7 cellular contexts compared by ENCODE assay signal in the genomic region with DNA sequence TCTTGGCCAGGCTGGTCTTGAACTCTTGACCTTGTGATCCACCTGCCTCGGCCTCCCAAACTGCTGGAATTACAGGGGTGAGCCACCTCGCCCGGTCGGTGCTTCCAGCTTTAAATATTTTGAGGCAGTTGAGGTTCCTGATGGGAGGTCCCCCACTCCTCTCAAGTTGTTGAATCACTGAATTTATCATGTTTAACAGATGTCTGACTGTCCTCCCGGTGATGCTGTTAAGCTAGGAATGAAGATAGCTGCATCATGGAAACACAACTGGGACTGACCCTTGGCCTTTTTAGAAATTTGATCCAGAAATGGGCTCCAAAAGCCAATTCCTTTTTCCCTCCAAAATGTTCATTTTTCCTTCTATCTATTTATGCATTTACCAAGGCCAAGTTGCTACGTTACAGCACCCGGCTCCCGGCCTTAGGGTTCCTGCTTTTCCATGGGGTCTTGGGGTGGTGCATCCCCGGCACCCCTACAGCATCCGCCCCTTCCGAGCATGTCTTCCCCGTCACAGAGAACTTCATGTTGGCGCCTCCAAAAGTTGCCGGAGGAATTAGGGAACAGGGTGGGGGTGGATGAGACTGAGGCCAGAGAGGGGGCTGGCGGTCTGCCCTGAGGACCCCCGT. TPM values are rescaled to one million over a fixed set of nuclear protein-coding genes. Genes with fewer than 3 reads are reported as not detected.
DNase-seq lines count a peak whose midpoint lies in the region; ATAC-seq and TF ChIP-seq lines count a peak whose summit lies in the region.

No MANE protein-coding gene starts in this region.

- no peak overlapping the region for H3K18ac ChIP-seq in H9 (ENCODE audit: insufficient read length, low read depth, low read length)

- H3K79me1 ChIP-seq in H9 (ENCODE audit: insufficient read depth, low read depth, low read length, poor library complexity, severe bottlenecking) = no peaks in the 10 kb centered on the region

- H3K27ac Mint-ChIP-seq in stimulated activated memory B cell treated with anti-CD40 and anti-IgM and Interleukin-4, amounts not matched to agents 10 μg/mL and 1 μg/mL and 100 μg/mL, for 72 hours = peak overlapping the region; percentile 94
- H3K27ac Mint-ChIP-seq in H9 = no peak overlapping the region; a peak in 1 of 7 replicates

- H2BK20ac ChIP-seq in H9 (ENCODE audit: low read depth, low read length, poor library complexity, severe bottlenecking) = no peak overlapping the region

- no peak overlapping the region for H2BK120ac ChIP-seq in H9 (ENCODE audit: low read depth, low read length, poor library complexity, severe bottlenecking)

- H3K9ac ChIP-seq in H9 (ENCODE audit: extremely low read depth, insufficient read length, low read length) = no peak overlapping the region

- H3K27me3 ChIP-seq in Peyer's patch = no peaks in the 10 kb centered on the region
- no peaks in the 10 kb centered on the region for H3K27me3 ChIP-seq in H9 (ENCODE audit: insufficient read depth, low read length)

- H3K9me3 ChIP-seq in Peyer's patch (no peaks in the 10 kb centered on the region), H9 (ENCODE audit: control insufficient read depth, low read depth, low read length) (no peaks in the 10 kb centered on the region)

- H3K23me2 ChIP-seq in H9 (ENCODE audit: insufficient read length, low read depth, low read length, poor library complexity, severe bottlenecking) = no peaks in the 10 kb centered on the region

- H3K4ac ChIP-seq in H9 (ENCODE audit: low read depth, low read length) = no peak overlapping the region

- H2BK15ac ChIP-seq in H9 (ENCODE audit: low read depth, low read length) = no peak overlapping the region

- no peak overlapping the region for H4K5ac ChIP-seq in H9 (ENCODE audit: insufficient read length, low read depth, low read length)

- H3K4me1 ChIP-seq in Peyer's patch (peaks cover 0 to 12% (median 2%) of the 10 kb centered on the region in 4 donors), H9 (ENCODE audit: insufficient read depth, low read length) (no peaks in the 10 kb centered on the region)

- no peak for DNase-seq in Peyer's patch
- peak; percentile 24 for DNase-seq in fibroblast of gingiva (ENCODE audit: low read depth)
- DNase-seq in OCI-M1 (lab: John Stamatoyannopoulos, UW) = no peak
- no peak for DNase-seq in H9
- no peak for DNase-seq in GM19238 (ENCODE audit: insufficient read length, low spot score)

- H3K27ac ChIP-seq in Peyer's patch (peak overlapping the region; percentile 72 to 82 (median 74)), H9 (ENCODE audit: insufficient read length, low read depth, low read length) (no peak overlapping the region)

- no peak overlapping the region for H2AFZ ChIP-seq in H9 (ENCODE audit: low read length)

- no peak for TF ChIP-seq POLR2A in Peyer's patch (IDR thresholded peaks at IDR 0.05)

- H3K27me3 Mint-ChIP-seq in stimulated activated memory B cell treated with anti-CD40 and anti-IgM and Interleukin-4, amounts not matched to agents 10 μg/mL and 1 μg/mL and 100 μg/mL, for 72 hours = no peaks in the 10 kb centered on the region
- peaks cover 6% of the 10 kb centered on the region for H3K27me3 Mint-ChIP-seq in H9 (ENCODE audit: low read depth)

- H3K4me3 Mint-ChIP-seq in stimulated activated memory B cell treated with anti-CD40 and anti-IgM and Interleukin-4, amounts not matched to agents 10 μg/mL and 1 μg/mL and 100 μg/mL, for 72 hours = peak overlapping the region; percentile 86
- H3K4me3 Mint-ChIP-seq in H9 = no peak overlapping the region

- H2AK5ac ChIP-seq in H9 (ENCODE audit: insufficient read length, low read length) = no peak overlapping the region

- H3K9me3 Mint-ChIP-seq in stimulated activated memory B cell treated with anti-CD40 and anti-IgM and Interleukin-4, amounts not matched to agents 10 μg/mL and 1 μg/mL and 100 μg/mL, for 72 hours = no peaks in the 10 kb centered on the region
- peaks cover 13% of the 10 kb centered on the region in 2 experiments; a peak in 3 of 5 replicates for H3K9me3 Mint-ChIP-seq in H9

- H2BK5ac ChIP-seq in H9 (ENCODE audit: insufficient read length, low read length) = no peak overlapping the region

- no peaks in the 10 kb centered on the region for H3K36me3 Mint-ChIP-seq in stimulated activated memory B cell treated with anti-CD40 and anti-IgM and Interleukin-4, amounts not matched to agents 10 μg/mL and 1 μg/mL and 100 μg/mL, for 72 hours
- H3K36me3 Mint-ChIP-seq in H9 (ENCODE audit: insufficient read depth in 1 of 3, low read depth in 3 of 3) = peaks cover 0 to 12% (median 3%) of the 10 kb centered on the region in 3 experiments; a peak in 3 of 7 replicates

- H3K36me3 ChIP-seq in Peyer's patch = no peaks in the 10 kb centered on the region

- no peak overlapping the region for H3T11ph ChIP-seq in H9 (ENCODE audit: low read length)

- H4K91ac ChIP-seq in H9 (ENCODE audit: insufficient read length, low read depth, low read length) = no peak overlapping the region

- H4K20me1 ChIP-seq in H9 (ENCODE audit: control insufficient read depth, insufficient read depth, insufficient read length) = no peaks in the 10 kb centered on the region

- TF ChIP-seq CTCF in Peyer's patch (IDR thresholded peaks at IDR 0.05) (no peak), H9 (conservative IDR thresholded peaks at IDR 0.05) (no peak)

- H3K4me3 ChIP-seq in Peyer's patch = peak overlapping the region; percentile 44 to 53 (median 50)

- WGBS in H9 (ENCODE audit: extremely low coverage, insufficient read length, low lambda C conversion rate) = no CpG with 5 or more reads among the region's 16 CpGs

- H3K4me2 ChIP-seq in H9 (ENCODE audit: insufficient read depth, insufficient read length, low read length) = no peak overlapping the region

- no peak overlapping the region for H2BK12ac ChIP-seq in H9 (ENCODE audit: insufficient read length, low read depth, low read length)

- peak; percentile 34 for ATAC-seq in GM21723 (IDR thresholded peaks at IDR 0.05; ENCODE audit: unreplicated experiment)
- ATAC-seq in stimulated activated memory B cell treated with anti-CD40 and anti-IgM and Interleukin-4, amounts not matched to agents 10 μg/mL and 1 μg/mL and 100 μg/mL, for 72 hours = peak; percentile 28

- no peak overlapping the region for H3K14ac ChIP-seq in H9 (ENCODE audit: insufficient read depth, low read length)

- H3K56ac ChIP-seq in H9 (ENCODE audit: insufficient read length, low read depth, low read length) = no peak overlapping the region

- no peak overlapping the region for H4K8ac ChIP-seq in H9 (replicated peaks; ENCODE audit: insufficient read length, low read depth, low read length)

- H3K23ac ChIP-seq in H9 (ENCODE audit: insufficient read length, low read depth, low read length) = no peak overlapping the region

- no peaks in the 10 kb centered on the region for H3K79me2 ChIP-seq in H9 (ENCODE audit: insufficient read depth, low read length)

- peaks cover 23% of the 10 kb centered on the region for H3K4me1 Mint-ChIP-seq in stimulated activated memory B cell treated with anti-CD40 and anti-IgM and Interleukin-4, amounts not matched to agents 10 μg/mL and 1 μg/mL and 100 μg/mL, for 72 hours
- H3K4me1 Mint-ChIP-seq in H9 = no peaks in the 10 kb centered on the region

RNA-seq across cellular contexts. Expression of a gene that starts 43.9 kb away (rescaled TPM):
- total RNA-seq in Peyer's patch = 10 to 100 TPM in 3 of 4 donors, 1 to 10 TPM in 1; 3.3 to 22.1 (median 14.2) TPM
- not detected in 2 replicates for total RNA-seq in H9 (2021)
